22 cellular contexts compared by ENCODE assay signal in the genomic region with DNA sequence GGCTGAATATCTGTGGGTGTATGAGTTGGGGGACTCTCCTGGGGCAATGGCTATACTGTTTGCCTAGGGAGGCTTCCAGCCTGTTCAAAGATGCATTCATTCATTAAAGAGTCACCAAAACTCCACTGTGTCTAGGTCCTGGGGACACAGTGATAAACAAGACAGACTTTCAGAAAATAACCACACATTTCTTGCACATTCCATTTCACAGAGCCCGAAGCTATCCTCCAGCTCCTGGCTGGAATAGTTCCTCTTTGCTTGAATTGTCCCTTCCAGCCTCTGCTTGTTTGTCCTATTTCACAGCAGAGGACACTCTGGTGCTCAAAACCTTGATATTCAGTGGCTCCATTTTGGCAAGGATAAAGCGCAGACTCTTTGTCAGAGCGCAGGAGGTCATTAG.
"Had no signal": no experiment of that assay in that cellular context is flagged by ENCODE, and none has a peak within 500 bp of the region (broad histone marks: within the 10 kb centered on the region; RNA-seq: fewer than 3 reads in every experiment).

No MANE protein-coding gene starts in this region.

- H3K4me3 ChIP-seq: coronary artery, esophagus muscularis mucosa, gastrocnemius medialis, mucosa of descending colon, prostate gland, spleen, testis had no signal

- H3K36me3 ChIP-seq: esophagus muscularis mucosa, gastrocnemius medialis, prostate gland, spleen had no signal

- H3K36me3 Mint-ChIP-seq: activated naive CD4-positive, alpha-beta T cell treated with anti-CD3 and anti-CD28 coated beads, Interleukin-2, amount 50 U/mL, for 72 hours had no signal

- H3K4me3 Mint-ChIP-seq: activated T-cell treated with anti-CD3 and anti-CD28 coated beads, Interleukin-2, amount 50 U/mL, for 24 hours; activated T-helper 17 cell treated with anti-CD3 and anti-CD28 coated beads, Interleukin-2, amount 50 U/mL, for 72 hours; central memory CD8-positive, alpha-beta T cell; neural crest cell had no signal

- H3K27me3 ChIP-seq: testis had no signal

- H3K4me1 ChIP-seq: esophagus muscularis mucosa, gastrocnemius medialis, prostate gland, spleen, testis had no signal

- H3K9me3 Mint-ChIP-seq: activated naive CD4-positive, alpha-beta T cell treated with anti-CD3 and anti-CD28 coated beads, Interleukin-2, amount 50 U/mL, for 72 hours; activated T-cell treated with anti-CD3 and anti-CD28 coated beads, Interleukin-2, amount 50 U/mL, for 24 hours; activated T-helper 17 cell treated with anti-CD3 and anti-CD28 coated beads, Interleukin-2, amount 50 U/mL, for 72 hours; central memory CD8-positive, alpha-beta T cell; neural crest cell had no signal

- H3K4me1 Mint-ChIP-seq: activated T-helper 17 cell treated with anti-CD3 and anti-CD28 coated beads, Interleukin-2, amount 50 U/mL, for 72 hours; central memory CD8-positive, alpha-beta T cell; neural crest cell had no signal

- H3K9me3 ChIP-seq: esophagus muscularis mucosa, gastrocnemius medialis, mucosa of descending colon, prostate gland, spleen, testis had no signal

- H3K27ac ChIP-seq: gastrocnemius medialis, prostate gland, spleen, testis had no signal

- H3K27ac Mint-ChIP-seq: activated naive CD4-positive, alpha-beta T cell treated with anti-CD3 and anti-CD28 coated beads, Interleukin-2, amount 50 U/mL, for 72 hours; activated T-cell treated with anti-CD3 and anti-CD28 coated beads, Interleukin-2, amount 50 U/mL, for 24 hours; activated T-helper 17 cell treated with anti-CD3 and anti-CD28 coated beads, Interleukin-2, amount 50 U/mL, for 72 hours had no signal

- DNase-seq: activated CD8-positive, alpha-beta memory T cell treated with anti-CD3 and anti-CD28 coated beads for 24 hours; activated CD8-positive, alpha-beta memory T cell treated with anti-CD3 and anti-CD28 coated beads, Interleukin-2, amount 50 U/mL, for 4 hours; activated T-cell treated with anti-CD3 and anti-CD28 coated beads, Interleukin-2, amount 50 U/mL, for 24 hours; aorta; gastrocnemius medialis; head of caudate nucleus; left colon; mesendoderm; mucosa of descending colon; occipital lobe; spleen; stimulated activated CD4-positive, alpha-beta T cell treated with anti-CD3 and anti-CD28 coated beads, Interleukin-4, amount 100 ng/mL, for 1 hour; stimulated activated naive CD4-positive, alpha-beta T cell; T-helper 1 cell; testis had no signal
